1 cellular context compared by ENCODE assay signal in the genomic region with DNA sequence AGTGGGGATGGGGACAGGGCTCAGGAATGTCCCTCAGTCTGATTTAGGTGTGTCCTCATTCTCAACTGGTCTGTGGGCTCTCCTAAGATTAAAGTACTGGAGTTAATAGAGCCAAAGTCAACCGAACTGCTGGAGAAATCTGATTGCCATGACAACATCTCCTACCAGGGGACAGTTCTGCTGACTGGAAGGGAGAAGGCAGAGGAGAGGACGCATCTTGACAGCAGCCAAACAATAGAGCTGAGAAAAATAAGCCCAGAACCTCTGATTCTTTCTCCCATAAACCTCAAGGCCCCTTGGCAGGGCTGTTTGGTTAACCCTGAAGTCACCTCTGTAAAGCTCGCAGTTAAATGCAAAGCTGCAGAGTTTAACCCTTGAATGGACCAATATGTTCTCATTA.
TF ChIP-seq lines count a peak whose summit lies in the region.

No MANE protein-coding gene starts in this region.

TF ChIP-seq in HCT116, 20 proteins besides CTCF, POLR2A, EP300 and RAD21:
- TF ChIP-seq JUND (IDR thresholded peaks at IDR 0.05) (no peak), ELF1 (IDR thresholded peaks at IDR 0.05; ENCODE audit: borderline replicate concordance, low read depth) (no peak), ZNF274 (IDR thresholded peaks at IDR 0.05; ENCODE audit: low read depth, low read length) (no peak), SP1 (IDR thresholded peaks at IDR 0.05; ENCODE audit: low read depth) (no peak), ATF3 (IDR thresholded peaks at IDR 0.05) (no peak), EGR1 (IDR thresholded peaks at IDR 0.05; ENCODE audit: low read depth) (no peak), FOSL1 (IDR thresholded peaks at IDR 0.05; ENCODE audit: low read depth) (no peak), YY1 (IDR thresholded peaks at IDR 0.05; ENCODE audit: extremely low read depth, insufficient replicate concordance, low read depth, low read length) (no peak), CEBPB (IDR thresholded peaks at IDR 0.05; ENCODE audit: low read depth) (no peak)
- TF ChIP-seq, protein P1, sequence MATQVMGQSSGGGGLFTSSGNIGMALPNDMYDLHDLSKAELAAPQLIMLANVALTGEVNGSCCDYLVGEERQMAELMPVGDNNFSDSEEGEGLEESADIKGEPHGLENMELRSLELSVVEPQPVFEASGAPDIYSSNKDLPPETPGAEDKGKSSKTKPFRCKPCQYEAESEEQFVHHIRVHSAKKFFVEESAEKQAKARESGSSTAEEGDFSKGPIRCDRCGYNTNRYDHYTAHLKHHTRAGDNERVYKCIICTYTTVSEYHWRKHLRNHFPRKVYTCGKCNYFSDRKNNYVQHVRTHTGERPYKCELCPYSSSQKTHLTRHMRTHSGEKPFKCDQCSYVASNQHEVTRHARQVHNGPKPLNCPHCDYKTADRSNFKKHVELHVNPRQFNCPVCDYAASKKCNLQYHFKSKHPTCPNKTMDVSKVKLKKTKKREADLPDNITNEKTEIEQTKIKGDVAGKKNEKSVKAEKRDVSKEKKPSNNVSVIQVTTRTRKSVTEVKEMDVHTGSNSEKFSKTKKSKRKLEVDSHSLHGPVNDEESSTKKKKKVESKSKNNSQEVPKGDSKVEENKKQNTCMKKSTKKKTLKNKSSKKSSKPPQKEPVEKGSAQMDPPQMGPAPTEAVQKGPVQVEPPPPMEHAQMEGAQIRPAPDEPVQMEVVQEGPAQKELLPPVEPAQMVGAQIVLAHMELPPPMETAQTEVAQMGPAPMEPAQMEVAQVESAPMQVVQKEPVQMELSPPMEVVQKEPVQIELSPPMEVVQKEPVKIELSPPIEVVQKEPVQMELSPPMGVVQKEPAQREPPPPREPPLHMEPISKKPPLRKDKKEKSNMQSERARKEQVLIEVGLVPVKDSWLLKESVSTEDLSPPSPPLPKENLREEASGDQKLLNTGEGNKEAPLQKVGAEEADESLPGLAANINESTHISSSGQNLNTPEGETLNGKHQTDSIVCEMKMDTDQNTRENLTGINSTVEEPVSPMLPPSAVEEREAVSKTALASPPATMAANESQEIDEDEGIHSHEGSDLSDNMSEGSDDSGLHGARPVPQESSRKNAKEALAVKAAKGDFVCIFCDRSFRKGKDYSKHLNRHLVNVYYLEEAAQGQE (IDR thresholded peaks at IDR 0.05; ENCODE audit: low read depth), result no peak
- TF ChIP-seq, protein P2, sequence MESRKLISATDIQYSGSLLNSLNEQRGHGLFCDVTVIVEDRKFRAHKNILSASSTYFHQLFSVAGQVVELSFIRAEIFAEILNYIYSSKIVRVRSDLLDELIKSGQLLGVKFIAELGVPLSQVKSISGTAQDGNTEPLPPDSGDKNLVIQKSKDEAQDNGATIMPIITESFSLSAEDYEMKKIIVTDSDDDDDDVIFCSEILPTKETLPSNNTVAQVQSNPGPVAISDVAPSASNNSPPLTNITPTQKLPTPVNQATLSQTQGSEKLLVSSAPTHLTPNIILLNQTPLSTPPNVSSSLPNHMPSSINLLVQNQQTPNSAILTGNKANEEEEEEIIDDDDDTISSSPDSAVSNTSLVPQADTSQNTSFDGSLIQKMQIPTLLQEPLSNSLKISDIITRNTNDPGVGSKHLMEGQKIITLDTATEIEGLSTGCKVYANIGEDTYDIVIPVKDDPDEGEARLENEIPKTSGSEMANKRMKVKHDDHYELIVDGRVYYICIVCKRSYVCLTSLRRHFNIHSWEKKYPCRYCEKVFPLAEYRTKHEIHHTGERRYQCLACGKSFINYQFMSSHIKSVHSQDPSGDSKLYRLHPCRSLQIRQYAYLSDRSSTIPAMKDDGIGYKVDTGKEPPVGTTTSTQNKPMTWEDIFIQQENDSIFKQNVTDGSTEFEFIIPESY (IDR thresholded peaks at IDR 0.05; ENCODE audit: extremely low read depth, insufficient replicate concordance, low read length), result no peak
